ENCODE assay signal across 7 cellular contexts in the genomic region with DNA sequence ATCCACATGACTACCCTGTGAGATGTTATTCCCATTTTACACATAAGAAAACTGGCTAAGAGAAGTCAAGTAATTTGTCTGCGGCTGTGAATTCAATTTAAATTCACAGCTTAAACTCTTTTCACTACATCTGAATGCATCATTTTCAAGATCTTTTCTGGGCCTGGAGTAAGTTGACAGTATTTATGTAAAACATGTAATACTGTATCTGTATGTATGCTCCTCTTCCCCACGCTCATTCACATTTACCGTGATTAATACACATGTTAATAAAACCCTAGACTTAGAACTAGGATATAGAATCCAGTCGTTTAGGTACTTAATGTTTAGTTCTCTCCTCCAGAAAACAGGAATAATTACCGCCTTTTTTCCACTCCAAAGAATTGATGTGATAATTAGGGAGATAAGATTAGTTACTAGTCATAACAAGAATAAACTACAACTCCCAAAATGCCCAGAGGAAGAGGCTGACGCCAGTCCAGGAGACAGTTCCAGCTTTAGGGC. TPM values are rescaled to one million over a fixed set of nuclear protein-coding genes. Genes with fewer than 3 reads are reported as not detected.
DNase-seq lines count a peak whose midpoint lies in the region; ATAC-seq and TF ChIP-seq lines count a peak whose summit lies in the region.

No MANE protein-coding gene starts in this region.

- H3K36me3 Mint-ChIP-seq in endothelial cell (ENCODE audit: low read depth, unreplicated experiment), result no peaks in the 10 kb centered on the region

- no peak for TF ChIP-seq CTCF in OCI-LY1 (IDR thresholded peaks at IDR 0.05; ENCODE audit: low read length)
- TF ChIP-seq CTCF in endothelial cell (IDR thresholded peaks at IDR 0.05; ENCODE audit: unreplicated experiment), result no peak

- peak overlapping the region; percentile 86 for H3K4me2 ChIP-seq in OCI-LY1 (ENCODE audit: low read length)

- peak; percentile 0 for ATAC-seq in GM21737 (IDR thresholded peaks at IDR 0.05; ENCODE audit: unreplicated experiment)
- no peak for ATAC-seq in HG03175 (IDR thresholded peaks at IDR 0.05; ENCODE audit: unreplicated experiment)

- H3K9me3 ChIP-seq in OCI-LY1 (ENCODE audit: low read length), result no peaks in the 10 kb centered on the region
- H3K9me3 ChIP-seq in skeletal muscle tissue (ENCODE audit: control insufficient read depth in 3 of 3, low read length in 3 of 3), result no peaks in the 10 kb centered on the region

- H3K9ac ChIP-seq in OCI-LY1 (ENCODE audit: low read length), result peak overlapping the region; percentile 56
- H3K9ac ChIP-seq in skeletal muscle tissue (ENCODE audit: low read depth in 1 of 3, low read length in 3 of 3), result no peak overlapping the region

- H3K4me1 Mint-ChIP-seq in endothelial cell (ENCODE audit: unreplicated experiment), result peaks cover 13% of the 10 kb centered on the region

- H3K27ac Mint-ChIP-seq in endothelial cell (ENCODE audit: unreplicated experiment), result peak overlapping the region; percentile 90

- H3K4me3 Mint-ChIP-seq in endothelial cell (ENCODE audit: unreplicated experiment), result peak overlapping the region; percentile 96

- peak overlapping the region; percentile 100 for H2AFZ ChIP-seq in OCI-LY1 (ENCODE audit: low read length)

- peaks cover 29% of the 10 kb centered on the region for H3K4me1 ChIP-seq in OCI-LY1 (ENCODE audit: insufficient read depth, low read length, severe bottlenecking)
- H3K4me1 ChIP-seq in skeletal muscle tissue (ENCODE audit: control insufficient read depth in 3 of 3, insufficient read depth in 3 of 3, low read length in 3 of 3), result peaks cover 8 to 16% (median 11%) of the 10 kb centered on the region in 3 donors

- H3K4me3 ChIP-seq in OCI-LY1 (ENCODE audit: low read depth, low read length, poor library complexity, severe bottlenecking) (peak overlapping the region; percentile 93), skeletal muscle tissue (ENCODE audit: low read length in 3 of 3) (peak overlapping the region in 1 of 3 donors; percentile 3)

- peaks cover 7% of the 10 kb centered on the region for H3K27me3 Mint-ChIP-seq in endothelial cell (ENCODE audit: unreplicated experiment)

- no peaks in the 10 kb centered on the region for H3F3A ChIP-seq in OCI-LY1 (ENCODE audit: insufficient read depth, low read length)

- no peaks in the 10 kb centered on the region for H3K9me3 Mint-ChIP-seq in endothelial cell (ENCODE audit: unreplicated experiment)

- no peak for DNase-seq in endothelial cell (ENCODE audit: low spot score)
- DNase-seq in activated gamma-delta T cell treated with Interleukin-2 at 50 U/mL for 16 hours, result no peak
- DNase-seq in NCI-H2171 treated with DMSO at 0.1 percent for 48 hours (lab: John Stamatoyannopoulos, UW), result no peak

- no peaks in the 10 kb centered on the region for H3K36me3 ChIP-seq in OCI-LY1 (ENCODE audit: insufficient read depth, low read length)
- peaks cover 0 to 4% (median 0%) of the 10 kb centered on the region in 3 donors for H3K36me3 ChIP-seq in skeletal muscle tissue (ENCODE audit: control insufficient read depth in 3 of 3, insufficient read depth in 3 of 3, low read length in 3 of 3)

- H4K20me1 ChIP-seq in OCI-LY1 (ENCODE audit: insufficient read depth, low read length), result no peaks in the 10 kb centered on the region

- no peaks in the 10 kb centered on the region for H3K27me3 ChIP-seq in OCI-LY1 (ENCODE audit: insufficient read depth, low read length)
- no peaks in the 10 kb centered on the region for H3K27me3 ChIP-seq in skeletal muscle tissue (ENCODE audit: control insufficient read depth in 3 of 3, insufficient read depth in 3 of 3, low read length in 3 of 3)

- H3K27ac ChIP-seq in OCI-LY1 (ENCODE audit: low read depth, low read length, poor library complexity, severe bottlenecking), result no peak overlapping the region
- peak overlapping the region; percentile 92 for H3K27ac ChIP-seq in skeletal muscle tissue (ENCODE audit: low read depth, low read length)

- H3K9me2 ChIP-seq in OCI-LY1 (ENCODE audit: low read depth, low read length), result no peaks in the 10 kb centered on the region

- peaks cover 37% of the 10 kb centered on the region for H3K79me2 ChIP-seq in OCI-LY1 (ENCODE audit: insufficient read depth, low read length)

RNA-seq across cellular contexts. Expression of gene PPP1R12B, which starts 0.4 kb away (rescaled TPM):
- 7.2 TPM for total RNA-seq in endothelial cell (ENCODE audit: unreplicated experiment)
- 73.6 TPM for total RNA-seq in skeletal muscle tissue

RNA-seq across cellular contexts. Expression of gene UBE2T, which starts 6.3 kb away (rescaled TPM):
- total RNA-seq in endothelial cell (ENCODE audit: unreplicated experiment), result 10.4 TPM
- 11.5 TPM for total RNA-seq in skeletal muscle tissue
